20 cellular contexts compared by ENCODE assay signal in genomic region chr9:136303825-136304416, GRCh38. TPM values are rescaled to one million over a fixed set of nuclear protein-coding genes. Genes with fewer than 3 reads are reported as not detected.
A peak's percentile ranks its signal among the peaks of the same experiment; 100 is the strongest.
DNase-seq lines count a peak whose midpoint lies in the region; ATAC-seq and TF ChIP-seq lines count a peak whose summit lies in the region.
"Had no signal": no experiment of that assay in that cellular context is flagged by ENCODE, and none has a peak within 500 bp of the region (broad histone marks: within the 10 kb centered on the region; RNA-seq: fewer than 3 reads in every experiment).

Gene CCDC187, minus strand, starts transcription at chr9:136304094. Its CDS starts 264 bp downstream, at chr9:136303830.

- TF ChIP-seq CTCF in heart left ventricle (IDR thresholded peaks at IDR 0.05) (no peak), glutamatergic neuron (IDR thresholded peaks at IDR 0.05; ENCODE audit: partially characterized antibody, unreplicated experiment) (no peak)

- no peaks in the 10 kb centered on the region for H3K4me1 ChIP-seq in heart left ventricle
- H3K4me1 ChIP-seq: HAP-1 had no signal

- H3K36me3 Mint-ChIP-seq in glutamatergic neuron (ENCODE audit: unreplicated experiment) = no peaks in the 10 kb centered on the region

- no peak within 1 kb of the TSS for H3K4me3 ChIP-seq in heart left ventricle
- H3K4me3 ChIP-seq: HAP-1 had no signal

- no peaks in the 10 kb centered on the region for H3K36me3 ChIP-seq in heart left ventricle
- H3K36me3 ChIP-seq: HAP-1 had no signal

- H3K27ac Mint-ChIP-seq in glutamatergic neuron (ENCODE audit: unreplicated experiment) = no peak within 1 kb of the TSS

- TF ChIP-seq POLR2A in heart left ventricle (IDR thresholded peaks at IDR 0.05) (no peak), erythroblast (IDR thresholded peaks at IDR 0.05; ENCODE audit: low read length) (no peak)

- intact Hi-C loops in Right ventricle myocardium inferior (cut with DNase I) (no loop called here), heart left ventricle (cut with DNase I) (no loop called here)

- no peak within 1 kb of the TSS for H3K27ac ChIP-seq in heart left ventricle
- H3K27ac ChIP-seq: 22Rv1 had no signal

- H3K27me3 Mint-ChIP-seq in glutamatergic neuron (ENCODE audit: unreplicated experiment) = peaks cover 4% of the 10 kb centered on the region

- H3K4me3 Mint-ChIP-seq in glutamatergic neuron (ENCODE audit: unreplicated experiment) = no peak within 1 kb of the TSS

- no peak for ATAC-seq in Right ventricle myocardium inferior
- no peak for ATAC-seq in heart left ventricle
- ATAC-seq in GM18873 (IDR thresholded peaks at IDR 0.05; ENCODE audit: low FRiP score, unreplicated experiment) = no peak
- ATAC-seq in HG03045 (IDR thresholded peaks at IDR 0.05; ENCODE audit: unreplicated experiment) = no peak

- peaks cover 9% of the 10 kb centered on the region for H3K9me3 Mint-ChIP-seq in glutamatergic neuron (ENCODE audit: unreplicated experiment)

- WGBS in heart left ventricle, 4 donors = 60 to 86% (median 80%) methylated on average over 2 to 22 of the region's 22 CpGs

- no peaks in the 10 kb centered on the region for H3K9me3 ChIP-seq in heart left ventricle

- H3K27me3 ChIP-seq in heart left ventricle = peaks cover 0 to 10% (median 0%) of the 10 kb centered on the region in 9 donors

- H3K4me1 Mint-ChIP-seq in glutamatergic neuron (ENCODE audit: low read depth, unreplicated experiment) = peaks cover 7% of the 10 kb centered on the region

- DNase-seq in Right ventricle myocardium inferior (ENCODE audit: missing footprints) = peak; percentile 40
- DNase-seq in heart left ventricle = no peak
- DNase-seq in RPMI8226 = peak; percentile 59
- peak; percentile 22 for DNase-seq in glutamatergic neuron
- DNase-seq in NCI-H2029 treated with DMSO at 0.1 percent for 48 hours (lab: John Stamatoyannopoulos, UW) = no peak
- no peak for DNase-seq in erythroblast (lab: John Stamatoyannopoulos, UW)
- DNase-seq: AML-193, COR-L47, DMS 273 treated with DMSO at 0.1 percent for 48 hours, GDM1, NCI-H187, NCI-H226, NCI-H524 treated with DMSO at 0.1 percent for 48 hours, Right ventricle myocardium superior, SW 1271 had no signal

RNA-seq across cellular contexts. Expression of gene CCDC187, which starts in this region (rescaled TPM):
- not detected for total RNA-seq in Right ventricle myocardium inferior
- total RNA-seq in heart left ventricle = under 1 TPM in 1 of 9 donors, not detected in 8; 0.04 TPM
- not detected for polyA plus RNA-seq in heart left ventricle
- total RNA-seq in glutamatergic neuron (ENCODE audit: unreplicated experiment) = 15.8 TPM
- total RNA-seq: Daoy, Right ventricle myocardium superior had no signal

Comparison
In these comparisons a context has a peak if more than half of its experiments do, and no peak if none do; other contexts are left out.
1. RNA of gene CCDC187 (total RNA-seq): 15.8 TPM in glutamatergic neuron (single experiment); not detected in Right ventricle myocardium inferior (single experiment) and 0.04 TPM in heart left ventricle; every median in the first group is over 10 times any median in the second.
2. Peak in DNase-seq in Right ventricle myocardium inferior; RNA of the gene not detected or under 1 TPM.
3. DNase-seq: peak in RPMI8226 (single experiment) and glutamatergic neuron (single experiment); none in heart left ventricle (0 of 5), NCI-H2029 treated with DMSO at 0.1 percent for 48 hours (single experiment) and erythroblast (0 of 2).